Comparison of ENCODE assay signal across 11 cellular contexts in genomic region chr19:41193420-41194156, GRCh38. TPM values are rescaled to one million over a fixed set of nuclear protein-coding genes. Genes with fewer than 3 reads are reported as not detected.
DNase-seq lines count a peak whose midpoint lies in the region; ATAC-seq and TF ChIP-seq lines count a peak whose summit lies in the region.
"Had no signal": no experiment of that assay in that cellular context is flagged by ENCODE, and none has a peak within 500 bp of the region (broad histone marks: within the 10 kb centered on the region; RNA-seq: fewer than 3 reads in every experiment).

No MANE protein-coding gene starts in this region.

- H3K4me3 Mint-ChIP-seq in T-helper 17 cell = peak overlapping the region; percentile 58

- intact Hi-C loops in psoas muscle (cut with DNase I) = no loop called here

- H2AFZ ChIP-seq in SK-N-SH (ENCODE audit: low read depth) = no peak overlapping the region
- peak overlapping the region; percentile 39 for H2AFZ ChIP-seq in hepatocyte

- TF ChIP-seq CTCF in SK-N-SH (IDR thresholded peaks at IDR 0.05) (no peak), hepatocyte (IDR thresholded peaks at IDR 0.05; ENCODE audit: poor library complexity) (no peak), psoas muscle (IDR thresholded peaks at IDR 0.05) (no peak), GM20000 (IDR thresholded peaks at IDR 0.05; ENCODE audit: extremely low read depth, missing control alignments) (no peak)

- H3K79me2 ChIP-seq in SK-N-SH (ENCODE audit: insufficient read depth) (no peaks in the 10 kb centered on the region), hepatocyte (no peaks in the 10 kb centered on the region)

- peaks cover 66% of the 10 kb centered on the region for H3K27me3 Mint-ChIP-seq in T-helper 17 cell

- H4K20me1 ChIP-seq in SK-N-SH (ENCODE audit: insufficient read depth) = no peaks in the 10 kb centered on the region
- H4K20me1 ChIP-seq in hepatocyte (ENCODE audit: insufficient read depth, poor library complexity, severe bottlenecking) = no peaks in the 10 kb centered on the region

- peaks cover 6% of the 10 kb centered on the region for H3F3A ChIP-seq in SK-N-SH (replicated peaks; ENCODE audit: insufficient read depth)

- WGBS in SK-N-SH (ENCODE audit: low lambda C conversion rate) = 17% methylated on average over 12 of the region's 13 CpGs
- WGBS in hepatocyte (ENCODE audit: low lambda C conversion rate, missing lambda C conversion rate) = 34% methylated on average over 6 of the region's 13 CpGs
- 10 to 15% (median 14%) methylated on average over 11 to 13 of the region's 13 CpGs for WGBS in psoas muscle, 3 donors

- H3K4me1 ChIP-seq in SK-N-SH (ENCODE audit: control insufficient read depth in 1 of 2, insufficient read depth in 2 of 2, low read depth in 1 of 2, low read length in 1 of 2) (no peaks in the 10 kb centered on the region), hepatocyte (ENCODE audit: insufficient read depth) (peaks cover 19% of the 10 kb centered on the region), psoas muscle (no peaks in the 10 kb centered on the region)

- H3K4me1 Mint-ChIP-seq in T-helper 17 cell = peaks cover 21% of the 10 kb centered on the region

- POLR2A ChIA-PET in SK-N-SH (lab: Yijun Ruan, JAX) = no interaction called here

- DNase-seq in SK-N-SH = no peak
- no peak for DNase-seq in T-helper 17 cell
- DNase-seq in hepatocyte (ENCODE audit: low spot score) = no peak
- DNase-seq in psoas muscle = no peak
- no peak for DNase-seq in iPS-NIHi7 (ENCODE audit: extremely low spot score)
- no peak for DNase-seq in UCSD-AML1 (lab: John Stamatoyannopoulos, UW; ENCODE audit: unreplicated experiment)
- no peak for DNase-seq in GM20000 (ENCODE audit: low spot score)
- DNase-seq: NCI-H510A had no signal

- H3K4me2 ChIP-seq in SK-N-SH (peak overlapping the region; percentile 59; the same call in 1 of the 2 replicates), hepatocyte (peak overlapping the region; percentile 87)

- H3K27me3 ChIP-seq in SK-N-SH (ENCODE audit: insufficient read depth) = peaks cover 61% of the 10 kb centered on the region
- H3K27me3 ChIP-seq in hepatocyte = peaks cover 4% of the 10 kb centered on the region
- peaks cover 0 to 75% (median 17%) of the 10 kb centered on the region in 3 donors for H3K27me3 ChIP-seq in psoas muscle (ENCODE audit: insufficient read depth in 3 of 3, low read length in 2 of 3)

- no peaks in the 10 kb centered on the region for H3K36me3 ChIP-seq in SK-N-SH (replicated peaks in 1 of 2; ENCODE audit: control insufficient read depth in 1 of 2, insufficient read depth in 2 of 2, low read length in 1 of 2)
- no peaks in the 10 kb centered on the region for H3K36me3 ChIP-seq in hepatocyte (replicated peaks; ENCODE audit: insufficient read depth, low read depth)
- no peaks in the 10 kb centered on the region for H3K36me3 ChIP-seq in psoas muscle (ENCODE audit: insufficient read depth in 1 of 2, low read depth in 1 of 2)

- TF ChIP-seq EP300 in SK-N-SH (IDR thresholded peaks at IDR 0.05; ENCODE audit: borderline replicate concordance in 1 of 2, low read depth in 1 of 2, low read length in 1 of 2) = no peak

- H3K36me3 Mint-ChIP-seq in T-helper 17 cell (ENCODE audit: low read depth) = peaks cover 10% of the 10 kb centered on the region

- no peak overlapping the region for H3K9ac ChIP-seq in SK-N-SH

- no peak for TF ChIP-seq RAD21 in SK-N-SH (IDR thresholded peaks at IDR 0.05; ENCODE audit: low read length)

- H3K27ac ChIP-seq in SK-N-SH (ENCODE audit: low read depth in 2 of 2, low read length in 1 of 2) (no peak overlapping the region), hepatocyte (peak overlapping the region; percentile 83), psoas muscle (no peak overlapping the region)
- H3K27ac ChIP-seq: 22Rv1 had no signal

- peak overlapping the region; percentile 47 for H3K27ac Mint-ChIP-seq in T-helper 17 cell

- H3K9me3 ChIP-seq in SK-N-SH (no peaks in the 10 kb centered on the region), T-helper 17 cell (ENCODE audit: control insufficient read depth, low read length, poor library complexity, severe bottlenecking) (no peaks in the 10 kb centered on the region), hepatocyte (ENCODE audit: low read depth) (no peaks in the 10 kb centered on the region), psoas muscle (no peaks in the 10 kb centered on the region)

- H3K9me2 ChIP-seq in SK-N-SH (no peaks in the 10 kb centered on the region), hepatocyte (replicated peaks; ENCODE audit: insufficient read depth) (no peaks in the 10 kb centered on the region)

- no peak for ATAC-seq in SK-N-SH treated with all-trans-retinoic acid at 6 μM for 48 hours
- ATAC-seq in T-helper 17 cell = no peak
- ATAC-seq in psoas muscle = no peak

- CTCF ChIA-PET in SK-N-SH (lab: Yijun Ruan, JAX) = interaction anchor here (1.0 kb wide), 1 partner anchor 9 kb away, joined by 5 read pairs; no protein-coding TSS in a partner anchor

- H3K4me3 ChIP-seq in SK-N-SH (ENCODE audit: low read depth in 2 of 2, low read length in 1 of 2) = peak overlapping the region; percentile 30 to 41; a peak in 2 of 4 replicates
- peak overlapping the region; percentile 46 for H3K4me3 ChIP-seq in hepatocyte
- H3K4me3 ChIP-seq in psoas muscle = peak overlapping the region; percentile 28

TF ChIP-seq in SK-N-SH, 30 proteins besides CTCF, POLR2A, EP300 and RAD21:
- TF ChIP-seq TAF1 (IDR thresholded peaks at IDR 0.05; ENCODE audit: borderline replicate concordance, low read depth, low read length) (no peak), RFX5 (IDR thresholded peaks at IDR 0.05; ENCODE audit: low read length) (no peak), USF2 (IDR thresholded peaks at IDR 0.05; ENCODE audit: borderline replicate concordance, low read depth, low read length) (no peak)
- TF ChIP-seq, protein P1, sequence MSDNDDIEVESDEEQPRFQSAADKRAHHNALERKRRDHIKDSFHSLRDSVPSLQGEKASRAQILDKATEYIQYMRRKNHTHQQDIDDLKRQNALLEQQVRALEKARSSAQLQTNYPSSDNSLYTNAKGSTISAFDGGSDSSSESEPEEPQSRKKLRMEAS (IDR thresholded peaks at IDR 0.05; ENCODE audit: low read depth) = no peak
TF ChIP-seq in SK-N-SH: peak in this region for 0.

TF ChIP-seq in SK-N-SH treated with all-trans-retinoic acid at 6 μM for 48 hours, 23 proteins besides CTCF, POLR2A, EP300 and RAD21 (continues in another document):
- TF ChIP-seq ESRRG (CRISPR knock-in tag; IDR thresholded peaks at IDR 0.05) = no peak
- TF ChIP-seq ZFP3 (CRISPR knock-in tag; IDR thresholded peaks at IDR 0.05) = no peak
- TF ChIP-seq ZNF565 (CRISPR knock-in tag; conservative IDR thresholded peaks at IDR 0.05; ENCODE audit: low read depth) = no peak
- TF ChIP-seq, protein P2, sequence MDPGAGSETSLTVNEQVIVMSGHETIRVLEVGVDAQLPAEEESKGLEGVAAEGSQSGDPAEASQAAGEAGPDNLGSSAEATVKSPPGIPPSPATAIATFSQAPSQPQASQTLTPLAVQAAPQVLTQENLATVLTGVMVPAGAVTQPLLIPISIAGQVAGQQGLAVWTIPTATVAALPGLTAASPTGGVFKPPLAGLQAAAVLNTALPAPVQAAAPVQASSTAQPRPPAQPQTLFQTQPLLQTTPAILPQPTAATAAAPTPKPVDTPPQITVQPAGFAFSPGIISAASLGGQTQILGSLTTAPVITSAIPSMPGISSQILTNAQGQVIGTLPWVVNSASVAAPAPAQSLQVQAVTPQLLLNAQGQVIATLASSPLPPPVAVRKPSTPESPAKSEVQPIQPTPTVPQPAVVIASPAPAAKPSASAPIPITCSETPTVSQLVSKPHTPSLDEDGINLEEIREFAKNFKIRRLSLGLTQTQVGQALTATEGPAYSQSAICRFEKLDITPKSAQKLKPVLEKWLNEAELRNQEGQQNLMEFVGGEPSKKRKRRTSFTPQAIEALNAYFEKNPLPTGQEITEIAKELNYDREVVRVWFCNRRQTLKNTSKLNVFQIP (CRISPR knock-in tag; IDR thresholded peaks at IDR 0.05; ENCODE audit: borderline replicate concordance, low read depth) = no peak
- TF ChIP-seq, protein P3, sequence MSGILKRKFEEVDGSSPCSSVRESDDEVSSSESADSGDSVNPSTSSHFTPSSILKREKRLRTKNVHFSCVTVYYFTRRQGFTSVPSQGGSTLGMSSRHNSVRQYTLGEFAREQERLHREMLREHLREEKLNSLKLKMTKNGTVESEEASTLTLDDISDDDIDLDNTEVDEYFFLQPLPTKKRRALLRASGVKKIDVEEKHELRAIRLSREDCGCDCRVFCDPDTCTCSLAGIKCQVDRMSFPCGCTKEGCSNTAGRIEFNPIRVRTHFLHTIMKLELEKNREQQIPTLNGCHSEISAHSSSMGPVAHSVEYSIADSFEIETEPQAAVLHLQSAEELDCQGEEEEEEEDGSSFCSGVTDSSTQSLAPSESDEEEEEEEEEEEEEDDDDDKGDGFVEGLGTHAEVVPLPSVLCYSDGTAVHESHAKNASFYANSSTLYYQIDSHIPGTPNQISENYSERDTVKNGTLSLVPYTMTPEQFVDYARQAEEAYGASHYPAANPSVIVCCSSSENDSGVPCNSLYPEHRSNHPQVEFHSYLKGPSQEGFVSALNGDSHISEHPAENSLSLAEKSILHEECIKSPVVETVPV (CRISPR knock-in tag; IDR thresholded peaks at IDR 0.05) = no peak
- no peak for TF ChIP-seq ZFP30 (CRISPR knock-in tag; IDR thresholded peaks at IDR 0.05)
- no peak for TF ChIP-seq SNAI2 (CRISPR knock-in tag; IDR thresholded peaks at IDR 0.05)
- no peak for TF ChIP-seq ZNF8 (CRISPR knock-in tag; IDR thresholded peaks at IDR 0.05)
- no peak for TF ChIP-seq PPARA (CRISPR knock-in tag; IDR thresholded peaks at IDR 0.05; ENCODE audit: borderline replicate concordance)
- no peak for TF ChIP-seq ARNTL (CRISPR knock-in tag; IDR thresholded peaks at IDR 0.05; ENCODE audit: borderline replicate concordance, low read depth)

RNA-seq across cellular contexts. Expression of gene CYP2S1, which starts 0.6 kb away (rescaled TPM):
- 0.50 and 0.67 TPM in 2 replicates for polyA plus RNA-seq in SK-N-SH (2012; rRNA removed)
- polyA plus RNA-seq in SK-N-SH (2012; cell fraction: cytosol; rRNA removed) = 0.67 and 0.73 TPM in 2 replicates
- 0.98 and 0.99 TPM in 2 replicates for polyA plus RNA-seq in SK-N-SH (2012; cell fraction: nucleus; rRNA removed)
- total RNA-seq in T-helper 17 cell = 1 to 10 TPM in 1 of 2 donors, under 1 TPM in 1; 0.75 to 1.1 TPM
- 8.5 and 11.6 TPM in 2 replicates for total RNA-seq in hepatocyte
- polyA plus RNA-seq in hepatocyte = 23.7 and 26.0 TPM in 2 replicates
- total RNA-seq in psoas muscle = 1 to 10 TPM in 1 of 4 donors, under 1 TPM in 3; 0.27 to 1.1 (median 0.62) TPM
- polyA plus RNA-seq in psoas muscle = under 1 TPM; 0.10 to 0.56 (median 0.26) TPM
- total RNA-seq: lung microvascular endothelial cell had no signal

RNA-seq across cellular contexts. Expression of gene AXL, which starts 25.4 kb away (rescaled TPM):
- 78.8 and 82.6 TPM in 2 replicates for polyA plus RNA-seq in SK-N-SH (2012; rRNA removed)
- 47.4 and 58.0 TPM in 2 replicates for polyA plus RNA-seq in SK-N-SH (2012; cell fraction: cytosol; rRNA removed)
- 71.7 and 77.3 TPM in 2 replicates for polyA plus RNA-seq in SK-N-SH (2012; cell fraction: nucleus; rRNA removed)
- total RNA-seq in T-helper 17 cell = under 1 TPM; 0.22 to 0.44 TPM
- 35.0 and 45.9 TPM in 2 replicates for total RNA-seq in hepatocyte
- 15.0 and 17.3 TPM in 2 replicates for polyA plus RNA-seq in hepatocyte
- 10 to 100 TPM in 2 of 4 donors, 1 to 10 TPM in 2; 8.4 to 13.6 (median 11.0) TPM for total RNA-seq in psoas muscle
- polyA plus RNA-seq in psoas muscle = 1 to 10 TPM; 3.3 to 4.4 (median 4.3) TPM

Comparison
In these comparisons a context has a peak if more than half of its experiments do, and no peak if none do; other contexts are left out.
1. RNA of gene AXL, which starts 25.4 kb away (total RNA-seq): 35.0 to 45.9 TPM in hepatocyte and 8.4 to 13.6 TPM in psoas muscle; 0.22 to 0.44 TPM in T-helper 17 cell; every median in the first group is over 4 times any median in the second.
2. Peak in every context shown above with its lines, with median percentiles within 50 percentile points of each other: H3K4me3 ChIP-seq.